ENCODE assay signal across 21 cellular contexts in the genomic region with DNA sequence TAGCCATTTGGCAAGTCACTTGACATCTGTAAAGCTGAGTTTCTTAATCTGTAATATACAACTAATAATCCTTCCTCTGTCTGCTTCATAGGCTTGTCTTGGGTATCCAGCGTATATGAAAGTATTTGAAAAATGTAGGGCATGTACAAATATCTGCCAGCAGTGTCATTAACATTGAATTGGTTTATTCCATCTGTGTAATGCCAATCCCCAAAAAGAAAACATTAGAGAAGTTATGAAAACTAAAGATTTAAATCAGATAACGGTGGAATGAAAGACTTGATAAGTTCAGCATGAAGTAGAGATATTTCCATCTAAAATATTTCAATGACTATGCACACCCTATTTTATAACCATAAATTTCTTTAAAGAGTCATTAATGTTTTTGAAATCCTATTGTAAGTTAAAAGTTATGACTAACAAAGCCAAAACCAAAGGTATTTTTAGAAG. TPM values are rescaled to one million over a fixed set of nuclear protein-coding genes. Genes with fewer than 3 reads are reported as not detected.
DNase-seq lines count a peak whose midpoint lies in the region; ATAC-seq and TF ChIP-seq lines count a peak whose summit lies in the region.
"Had no signal": no experiment of that assay in that cellular context is flagged by ENCODE, and none has a peak within 500 bp of the region (broad histone marks: within the 10 kb centered on the region; RNA-seq: fewer than 3 reads in every experiment).

No MANE protein-coding gene starts in this region.

- no peaks in the 10 kb centered on the region for H3K27me3 ChIP-seq in upper lobe of right lung
- no peaks in the 10 kb centered on the region for H3K27me3 ChIP-seq in neural progenitor cell
- H3K27me3 ChIP-seq: ascending aorta had no signal

- no peak overlapping the region for H3K9ac ChIP-seq in neural progenitor cell

- no peaks in the 10 kb centered on the region for H3K79me2 ChIP-seq in neural progenitor cell (ENCODE audit: low read depth)

- no peaks in the 10 kb centered on the region for H3K4me1 Mint-ChIP-seq in neural progenitor cell
- H3K4me1 Mint-ChIP-seq: activated CD4-positive, alpha-beta T cell treated with anti-CD3 and anti-CD28 coated beads, Interleukin-2, amount 10 ng/mL, durations not matched to agents 7 days and 5 days; natural killer cell had no signal

- intact Hi-C loops in upper lobe of right lung (cut with DNase I): no loop called here

- H3K4me3 ChIP-seq in fibroblast of villous mesenchyme (ENCODE audit: low read depth, low read length): no peak overlapping the region
- H3K4me3 ChIP-seq in upper lobe of right lung: no peak overlapping the region
- H3K4me3 ChIP-seq in neural progenitor cell: no peak overlapping the region
- H3K4me3 ChIP-seq: ascending aorta, heart left ventricle, prostate gland had no signal

- H3K36me3 ChIP-seq in upper lobe of right lung (no peaks in the 10 kb centered on the region), neural progenitor cell (no peaks in the 10 kb centered on the region)
- H3K36me3 ChIP-seq: ascending aorta, heart left ventricle, prostate gland had no signal

- no peak overlapping the region for H2AFZ ChIP-seq in neural progenitor cell (replicated peaks)

- no peak overlapping the region for H3K4me3 Mint-ChIP-seq in neural progenitor cell
- H3K4me3 Mint-ChIP-seq: activated CD4-positive, alpha-beta T cell treated with anti-CD3 and anti-CD28 coated beads, Interleukin-2, amount 10 ng/mL, durations not matched to agents 7 days and 5 days; natural killer cell had no signal

- H3K27ac Mint-ChIP-seq in neural progenitor cell: no peak overlapping the region
- H3K27ac Mint-ChIP-seq: activated CD4-positive, alpha-beta T cell treated with anti-CD3 and anti-CD28 coated beads, Interleukin-2, amount 10 ng/mL, durations not matched to agents 7 days and 5 days; natural killer cell had no signal

- no peaks in the 10 kb centered on the region for H3K27me3 Mint-ChIP-seq in neural progenitor cell (ENCODE audit: insufficient read depth, low read depth)

- H3K4me2 ChIP-seq in neural progenitor cell: no peak overlapping the region

- H3K4me1 ChIP-seq in upper lobe of right lung (no peaks in the 10 kb centered on the region), neural progenitor cell (no peaks in the 10 kb centered on the region)
- H3K4me1 ChIP-seq: heart left ventricle, prostate gland had no signal

- H3K9me3 ChIP-seq in upper lobe of right lung: no peaks in the 10 kb centered on the region
- no peaks in the 10 kb centered on the region for H3K9me3 ChIP-seq in neural progenitor cell (ENCODE audit: low read depth)
- H3K9me3 ChIP-seq: ascending aorta, heart left ventricle, prostate gland had no signal

- TF ChIP-seq CTCF in fibroblast of villous mesenchyme (IDR thresholded peaks at IDR 0.05; ENCODE audit: insufficient read depth, low read depth, low read length): no peak
- no peak for TF ChIP-seq CTCF in upper lobe of right lung (IDR thresholded peaks at IDR 0.05)
- no peak for TF ChIP-seq CTCF in neural progenitor cell (IDR thresholded peaks at IDR 0.05)

- H3K27ac ChIP-seq in upper lobe of right lung: no peak overlapping the region
- no peak overlapping the region for H3K27ac ChIP-seq in neural progenitor cell
- H3K27ac ChIP-seq: ascending aorta, heart left ventricle, prostate gland had no signal

- no peaks in the 10 kb centered on the region for H3F3A ChIP-seq in neural progenitor cell (ENCODE audit: low read depth)

- H3K9me3 Mint-ChIP-seq in neural progenitor cell: no peaks in the 10 kb centered on the region
- H3K9me3 Mint-ChIP-seq: activated CD4-positive, alpha-beta T cell treated with anti-CD3 and anti-CD28 coated beads, Interleukin-2, amount 10 ng/mL, durations not matched to agents 7 days and 5 days; natural killer cell had no signal

- ATAC-seq in upper lobe of right lung (peak; percentile 24), GM19035 (IDR thresholded peaks at IDR 0.05; ENCODE audit: unreplicated experiment) (no peak)
- ATAC-seq: heart left ventricle, natural killer cell had no signal

- no peaks in the 10 kb centered on the region for H4K20me1 ChIP-seq in neural progenitor cell (ENCODE audit: low read depth)

- H3K36me3 Mint-ChIP-seq in neural progenitor cell: no peaks in the 10 kb centered on the region
- H3K36me3 Mint-ChIP-seq: natural killer cell had no signal

- DNase-seq in GM04504 (ENCODE audit: low read depth) (peak; percentile 41), amniotic epithelial cell (ENCODE audit: low read depth) (peak; percentile 22), fibroblast of villous mesenchyme (ENCODE audit: low read depth) (peak; percentile 41), upper lobe of right lung (no peak), SW480 (ENCODE audit: low spot score) (no peak), neural progenitor cell (ENCODE audit: low spot score) (no peak)
- no peak for DNase-seq in activated effector memory CD4-positive, alpha-beta T cell treated with anti-CD3 and anti-CD28 coated beads, Interleukin-2, amount 50 U/mL, for 16 hours
- DNase-seq: activated CD4-positive, alpha-beta T cell treated with anti-CD3 and anti-CD28 coated beads, Interleukin-2, amount 10 ng/mL, durations not matched to agents 7 days and 5 days; activated CD8-positive, alpha-beta memory T cell treated with anti-CD3 and anti-CD28 coated beads, Interleukin-2, amount 50 U/mL, for 48 hours; cortex of kidney; DND-41; erythroblast; heart left ventricle; natural killer cell; NCI-H1092 treated with DMSO at 0.1 percent for 48 hours; NCI-H748 treated with DMSO at 0.1 percent for 48 hours; stimulated activated naive CD4-positive, alpha-beta T cell; trophoblast cell had no signal

RNA-seq across cellular contexts. Expression of gene RTKN2, which starts 9.8 kb away (rescaled TPM):
- 8.7 and 15.1 TPM in 2 replicates for total RNA-seq in fibroblast of villous mesenchyme
- total RNA-seq in upper lobe of right lung: 93.7 TPM
- total RNA-seq in neural progenitor cell (ENCODE audit: low replicate concordance): 39.1 and 65.9 TPM in 2 replicates
- total RNA-seq: ascending aorta had no signal

Comparison
In these comparisons a context has a peak if more than half of its experiments do, and no peak if none do; other contexts are left out.
1. DNase-seq: peak in GM04504 (single experiment), amniotic epithelial cell (single experiment) and fibroblast of villous mesenchyme (single experiment); none in upper lobe of right lung (single experiment), SW480 (single experiment), neural progenitor cell (single experiment) and activated effector memory CD4-positive, alpha-beta T cell treated with anti-CD3 and anti-CD28 coated beads, Interleukin-2, amount 50 U/mL, for 16 hours (single experiment).